ENCODE assay signal across 16 cellular contexts in genomic region chr19:45471866-45472556, GRCh38. TPM values are rescaled to one million over a fixed set of nuclear protein-coding genes. Genes with fewer than 3 reads are reported as not detected.
DNase-seq lines count a peak whose midpoint lies in the region; ATAC-seq and TF ChIP-seq lines count a peak whose summit lies in the region.
"Had no signal": no experiment of that assay in that cellular context is flagged by ENCODE, and none has a peak within 500 bp of the region (broad histone marks: within the 10 kb centered on the region; RNA-seq: fewer than 3 reads in every experiment).

No MANE protein-coding gene starts in this region.

- no peaks in the 10 kb centered on the region for H3K27me3 ChIP-seq in CD8-positive, alpha-beta memory T cell (ENCODE audit: insufficient read depth, low read length, poor library complexity, severe bottlenecking)
- H3K27me3 ChIP-seq in neural progenitor cell = peaks cover 30% of the 10 kb centered on the region

- H4K20me1 ChIP-seq in neural progenitor cell (ENCODE audit: low read depth) = peaks cover 8% of the 10 kb centered on the region

- peaks cover 4 to 73% of the 10 kb centered on the region in 2 donors for H3K27me3 Mint-ChIP-seq in CD8-positive, alpha-beta memory T cell
- H3K27me3 Mint-ChIP-seq in endothelial cell (ENCODE audit: unreplicated experiment) (peaks cover 72% of the 10 kb centered on the region), neural progenitor cell (ENCODE audit: insufficient read depth, low read depth) (peaks cover 45% of the 10 kb centered on the region)

- POLR2A ChIA-PET in CD8-positive, alpha-beta memory T cell (lab: Charles Lee) = interaction anchor here (1.4 kb wide), 1 partner anchor 33 kb away, joined by 3 read pairs; no protein-coding TSS in a partner anchor
- POLR2A ChIA-PET in RWPE1 (lab: Yijun Ruan, JAX; ENCODE audit: low non-redundant PET) = no interaction called here

- no peak overlapping the region for H3K9ac ChIP-seq in neural progenitor cell

- peak overlapping the region; percentile 57 for H3K4me2 ChIP-seq in neural progenitor cell

- TF ChIP-seq CTCF in RWPE1 (conservative IDR thresholded peaks at IDR 0.05; ENCODE audit: low read depth) (no peak), endothelial cell (IDR thresholded peaks at IDR 0.05; ENCODE audit: unreplicated experiment) (no peak), neural progenitor cell (IDR thresholded peaks at IDR 0.05) (no peak)

- peak in 2 of 5 donors; percentile 57 to 58 for DNase-seq in CD8-positive, alpha-beta memory T cell
- DNase-seq in RWPE1 (ENCODE audit: low spot score) = no peak
- no peak for DNase-seq in endothelial cell (ENCODE audit: low spot score)
- DNase-seq in neural progenitor cell (ENCODE audit: low spot score) = no peak
- no peak for DNase-seq in EL
- DNase-seq in NOMO-1 treated with DMSO at 0.1 percent for 48 hours (lab: John Stamatoyannopoulos, UW; ENCODE audit: unreplicated experiment) = no peak
- no peak for DNase-seq in SKM-1 (lab: John Stamatoyannopoulos, UW; ENCODE audit: unreplicated experiment)
- DNase-seq: DMS79 treated with DMSO at 0.1 percent for 48 hours; left lung; NCI-H1105 treated with DMSO at 0.1 percent for 48 hours; NCI-H69; psoas muscle; stimulated activated CD4-positive, alpha-beta T cell treated with anti-CD3 and anti-CD28 coated beads, Interleukin-2, amount 100 ng/mL, for 48 hours had no signal

- H3K9me3 Mint-ChIP-seq in CD8-positive, alpha-beta memory T cell = peaks cover 0 to 9% (median 3%) of the 10 kb centered on the region in 5 donors
- H3K9me3 Mint-ChIP-seq in endothelial cell (ENCODE audit: unreplicated experiment) (no peaks in the 10 kb centered on the region), neural progenitor cell (peaks cover under 1% of the 10 kb centered on the region)

- peaks cover 43 to 71% (median 45%) of the 10 kb centered on the region in 3 donors for H3K4me1 Mint-ChIP-seq in CD8-positive, alpha-beta memory T cell
- peaks cover 37% of the 10 kb centered on the region for H3K4me1 Mint-ChIP-seq in endothelial cell (ENCODE audit: unreplicated experiment)
- H3K4me1 Mint-ChIP-seq in neural progenitor cell = peaks cover 38% of the 10 kb centered on the region

- H3K36me3 Mint-ChIP-seq in CD8-positive, alpha-beta memory T cell = peaks cover 5 to 49% (median 5%) of the 10 kb centered on the region in 3 donors
- peaks cover 25% of the 10 kb centered on the region for H3K36me3 Mint-ChIP-seq in endothelial cell (ENCODE audit: low read depth, unreplicated experiment)
- no peaks in the 10 kb centered on the region for H3K36me3 Mint-ChIP-seq in neural progenitor cell

- no peaks in the 10 kb centered on the region for H3K79me2 ChIP-seq in neural progenitor cell (ENCODE audit: low read depth)

- H2AFZ ChIP-seq in neural progenitor cell (replicated peaks) = no peak overlapping the region

- ATAC-seq in HG03097 (IDR thresholded peaks at IDR 0.05; ENCODE audit: low FRiP score, unreplicated experiment) = no peak
- ATAC-seq: left lung, psoas muscle, Right ventricle myocardium inferior had no signal

- H3K4me3 Mint-ChIP-seq in CD8-positive, alpha-beta memory T cell = peak overlapping the region; percentile 39 to 95 (median 86)
- H3K4me3 Mint-ChIP-seq in endothelial cell (ENCODE audit: unreplicated experiment) (peak overlapping the region; percentile 79), neural progenitor cell (peak overlapping the region; percentile 66)

- H3K4me3 ChIP-seq in CD8-positive, alpha-beta memory T cell (ENCODE audit: low read length) = no peak overlapping the region
- no peak overlapping the region for H3K4me3 ChIP-seq in neural progenitor cell
- H3K4me3 ChIP-seq: esophagus muscularis mucosa, left lung had no signal

- H3K9me3 ChIP-seq in CD8-positive, alpha-beta memory T cell (ENCODE audit: low read length) = no peaks in the 10 kb centered on the region
- H3K9me3 ChIP-seq in neural progenitor cell (ENCODE audit: low read depth) = no peaks in the 10 kb centered on the region
- H3K9me3 ChIP-seq: esophagus muscularis mucosa, left lung, psoas muscle had no signal

- H3F3A ChIP-seq in neural progenitor cell (ENCODE audit: low read depth) = peaks cover 15% of the 10 kb centered on the region

- no peaks in the 10 kb centered on the region for H3K36me3 ChIP-seq in CD8-positive, alpha-beta memory T cell (ENCODE audit: insufficient read depth, low read length)
- H3K36me3 ChIP-seq in neural progenitor cell = no peaks in the 10 kb centered on the region
- H3K36me3 ChIP-seq: esophagus muscularis mucosa had no signal

- CTCF ChIA-PET in CD8-positive, alpha-beta memory T cell (lab: Charles Lee) = interaction anchor here (1.5 to 16.7 kb wide), 2 partner anchors 13 to 32 kb away, joined by 4 to 455 read pairs; no protein-coding TSS in a partner anchor
- CTCF ChIA-PET in RWPE1 (lab: Yijun Ruan, JAX) = interaction anchor here (1.5 kb wide), 1 partner anchor 32 kb away, joined by 5 read pairs; no protein-coding TSS in a partner anchor

- peak overlapping the region in 7 of 8 donors; percentile 3 to 99 (median 98) for H3K27ac Mint-ChIP-seq in CD8-positive, alpha-beta memory T cell
- H3K27ac Mint-ChIP-seq in endothelial cell (ENCODE audit: unreplicated experiment) (peak overlapping the region; percentile 57), neural progenitor cell (no peak overlapping the region)

- peaks cover 23% of the 10 kb centered on the region for H3K4me1 ChIP-seq in CD8-positive, alpha-beta memory T cell (ENCODE audit: insufficient read depth, low read length)
- peaks cover 11% of the 10 kb centered on the region for H3K4me1 ChIP-seq in neural progenitor cell

- no peak overlapping the region for H3K27ac ChIP-seq in CD8-positive, alpha-beta memory T cell (ENCODE audit: low read depth, low read length)
- H3K27ac ChIP-seq in RWPE1 = peak overlapping the region; percentile 96
- no peak overlapping the region for H3K27ac ChIP-seq in neural progenitor cell
- H3K27ac ChIP-seq: esophagus muscularis mucosa, left lung, psoas muscle had no signal

RNA-seq across cellular contexts. Expression of gene FOSB, which starts 4.2 kb away (rescaled TPM):
- 10 to 100 TPM; 21.6 to 22.1 TPM for total RNA-seq in CD8-positive, alpha-beta memory T cell
- polyA plus RNA-seq in CD8-positive, alpha-beta memory T cell = 48.2 TPM
- total RNA-seq in endothelial cell (ENCODE audit: unreplicated experiment) = 64.2 TPM
- total RNA-seq in neural progenitor cell (ENCODE audit: low replicate concordance) = 2.3 and 5.4 TPM in 2 replicates

RNA-seq across cellular contexts. Expression of gene RTN2, which starts 24.8 kb away (rescaled TPM):
- total RNA-seq in CD8-positive, alpha-beta memory T cell = 1 to 10 TPM; 2.7 to 3.7 TPM
- 0.71 TPM for polyA plus RNA-seq in CD8-positive, alpha-beta memory T cell
- 25.3 TPM for total RNA-seq in endothelial cell (ENCODE audit: unreplicated experiment)
- 4.8 and 10.4 TPM in 2 replicates for total RNA-seq in neural progenitor cell (ENCODE audit: low replicate concordance)

RNA-seq across cellular contexts. Expression of gene PPM1N, which starts 26.2 kb away (rescaled TPM):
- total RNA-seq in CD8-positive, alpha-beta memory T cell = 1 to 10 TPM; 2.5 to 3.3 TPM
- 4.6 TPM for polyA plus RNA-seq in CD8-positive, alpha-beta memory T cell
- 0.33 TPM for total RNA-seq in endothelial cell (ENCODE audit: unreplicated experiment)
- 2.4 and 3.6 TPM in 2 replicates for total RNA-seq in neural progenitor cell (ENCODE audit: low replicate concordance)

RNA-seq across cellular contexts. Expression of gene VASP, which starts 35.3 kb away (rescaled TPM):
- 100 to 1,000 TPM; 154 to 170 TPM for total RNA-seq in CD8-positive, alpha-beta memory T cell
- polyA plus RNA-seq in CD8-positive, alpha-beta memory T cell = 61.8 TPM
- total RNA-seq in endothelial cell (ENCODE audit: unreplicated experiment) = 246 TPM
- total RNA-seq in neural progenitor cell (ENCODE audit: low replicate concordance) = 32.6 and 62.2 TPM in 2 replicates

RNA-seq across cellular contexts. Expression of gene ERCC1, which starts 48.3 kb away (rescaled TPM):
- total RNA-seq in CD8-positive, alpha-beta memory T cell = 10 to 100 TPM; 75.7 to 82.6 TPM
- polyA plus RNA-seq in CD8-positive, alpha-beta memory T cell = 47.5 TPM
- 62.8 TPM for total RNA-seq in endothelial cell (ENCODE audit: unreplicated experiment)
- total RNA-seq in neural progenitor cell (ENCODE audit: low replicate concordance) = 46.0 and 74.5 TPM in 2 replicates
